8 cellular contexts compared by ENCODE assay signal in the genomic region with DNA sequence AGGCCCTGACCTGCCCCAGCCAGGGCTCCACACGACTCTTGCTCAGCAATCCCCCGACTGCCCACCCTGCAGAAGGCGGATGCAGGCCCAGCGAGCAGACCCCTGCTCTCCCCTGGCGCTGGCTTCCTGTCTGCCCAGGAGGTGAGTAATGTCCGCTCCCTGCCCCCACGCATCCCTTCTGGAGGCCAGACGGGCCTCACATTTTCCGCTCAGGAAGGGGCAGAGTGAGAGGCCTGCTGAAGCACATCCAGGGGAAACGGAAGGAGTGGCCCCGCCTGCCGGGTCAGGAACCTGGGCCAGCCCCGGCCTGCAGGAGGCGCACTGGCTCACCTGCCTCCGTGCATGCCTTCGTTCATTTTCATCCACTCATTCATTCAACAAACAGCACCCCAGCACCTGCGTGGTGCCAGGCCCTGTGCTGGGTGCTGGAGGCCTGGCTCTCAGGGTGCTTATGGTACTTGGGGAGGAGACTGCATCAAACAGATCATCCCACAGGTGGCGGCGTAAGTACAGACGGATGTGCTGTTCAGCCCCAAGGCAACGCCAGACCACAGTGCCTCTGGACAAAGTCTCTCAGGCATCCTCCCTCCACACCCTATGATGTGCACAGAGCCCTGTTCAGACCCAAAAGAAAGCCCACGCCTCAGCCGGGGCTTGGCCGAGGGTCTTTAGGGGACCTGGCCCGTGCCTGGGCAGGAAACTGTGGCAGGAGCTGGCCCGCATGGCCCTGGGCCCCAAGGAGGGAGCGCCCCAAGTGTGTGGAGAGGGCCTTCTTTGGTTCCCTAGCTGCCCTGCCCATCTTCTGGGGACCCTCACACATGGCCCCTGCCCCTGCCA.
DNase-seq lines count a peak whose midpoint lies in the region; ATAC-seq, FAIRE-seq and TF ChIP-seq lines count a peak whose summit lies in the region.

No MANE protein-coding gene starts in this region.

- H3K4me3 Mint-ChIP-seq in endothelial cell (ENCODE audit: unreplicated experiment): peak overlapping the region; percentile 56
- peak overlapping the region in 1 of 10 donors; percentile 1 for H3K4me3 Mint-ChIP-seq in naive thymus-derived CD4-positive, alpha-beta T cell

- H3K4me1 ChIP-seq in naive thymus-derived CD4-positive, alpha-beta T cell (ENCODE audit: control insufficient read depth in 2 of 2, insufficient read depth in 2 of 2, low read length in 2 of 2): no peaks in the 10 kb centered on the region

- H3K27me3 Mint-ChIP-seq in endothelial cell (ENCODE audit: unreplicated experiment): peaks cover 16% of the 10 kb centered on the region
- no peaks in the 10 kb centered on the region for H3K27me3 Mint-ChIP-seq in naive thymus-derived CD4-positive, alpha-beta T cell

- CTCF ChIA-PET in naive thymus-derived CD4-positive, alpha-beta T cell (lab: Charles Lee): interaction anchor here (1.7 to 1.8 kb wide), 2 partner anchors 58 to 182 kb away, joined by 3 to 6 read pairs; no protein-coding TSS in a partner anchor

- H3K27ac Mint-ChIP-seq in endothelial cell (ENCODE audit: unreplicated experiment): peak overlapping the region; percentile 97
- H3K27ac Mint-ChIP-seq in naive thymus-derived CD4-positive, alpha-beta T cell: peak overlapping the region in 8 of 9 donors; percentile 36 to 89 (median 79)

- no peak overlapping the region for H3K4me3 ChIP-seq in naive thymus-derived CD4-positive, alpha-beta T cell (ENCODE audit: low read length)

- H3K36me3 ChIP-seq in naive thymus-derived CD4-positive, alpha-beta T cell (ENCODE audit: control insufficient read depth in 2 of 3, insufficient read depth in 3 of 3, low read length in 3 of 3): peaks cover 0 to 73% (median 13%) of the 10 kb centered on the region in 3 experiments

- no peaks in the 10 kb centered on the region for H3K9me3 ChIP-seq in naive thymus-derived CD4-positive, alpha-beta T cell (ENCODE audit: control insufficient read depth in 2 of 3, low read length in 3 of 3)

- intact Hi-C loops in naive thymus-derived CD4-positive, alpha-beta T cell (cut with micrococcal nuclease): loop anchor here in 1 of 2 donors (1.0 to 5.0 kb wide), 3 partner anchors 15 to 182 kb away; no protein-coding TSS in a partner anchor
- intact Hi-C loops in sciatic nerve (cut with DNase I): no loop called here

- peak; percentile 58 for ATAC-seq in naive thymus-derived CD4-positive, alpha-beta T cell
- ATAC-seq in sciatic nerve (no peak), GM18858 (IDR thresholded peaks at IDR 0.05; ENCODE audit: unreplicated experiment) (no peak)

- TF ChIP-seq CTCF in endothelial cell (IDR thresholded peaks at IDR 0.05; ENCODE audit: unreplicated experiment): peak; percentile 77

- DNase-seq in AG08396 (ENCODE audit: low spot score) (peak; percentile 50), GM19239 (ENCODE audit: insufficient read length, low spot score) (peak; percentile 55), SK-N-DZ (ENCODE audit: low spot score) (peak; percentile 73), endothelial cell (ENCODE audit: low spot score) (peak; percentile 92), LoVo (ENCODE audit: low spot score) (no peak), sciatic nerve (ENCODE audit: low spot score) (no peak)
- peak in 2 of 9 donors; percentile 24 to 31 for DNase-seq in naive thymus-derived CD4-positive, alpha-beta T cell

- no peaks in the 10 kb centered on the region for H3K9me3 Mint-ChIP-seq in endothelial cell (ENCODE audit: unreplicated experiment)
- H3K9me3 Mint-ChIP-seq in naive thymus-derived CD4-positive, alpha-beta T cell: no peaks in the 10 kb centered on the region

- peak; percentile 14 for FAIRE-seq in GM19239 (lab: Jason Lieb, UNC)

- H3K36me3 Mint-ChIP-seq in endothelial cell (ENCODE audit: low read depth, unreplicated experiment): peaks cover 18% of the 10 kb centered on the region
- H3K36me3 Mint-ChIP-seq in naive thymus-derived CD4-positive, alpha-beta T cell: peaks cover 0 to 13% (median 0%) of the 10 kb centered on the region in 5 donors

- POLR2A ChIA-PET in naive thymus-derived CD4-positive, alpha-beta T cell (lab: Charles Lee): no interaction called here

- peak overlapping the region; percentile 30 for H3K27ac ChIP-seq in naive thymus-derived CD4-positive, alpha-beta T cell (ENCODE audit: low read depth, low read length)

- peaks cover 49% of the 10 kb centered on the region for H3K4me1 Mint-ChIP-seq in endothelial cell (ENCODE audit: unreplicated experiment)
- H3K4me1 Mint-ChIP-seq in naive thymus-derived CD4-positive, alpha-beta T cell: peaks cover 4 to 23% (median 17%) of the 10 kb centered on the region in 7 donors

- no peaks in the 10 kb centered on the region for H3K27me3 ChIP-seq in naive thymus-derived CD4-positive, alpha-beta T cell (ENCODE audit: control insufficient read depth in 2 of 2, insufficient read depth in 2 of 2, low read length in 2 of 2)

Comparison
In these comparisons a context has a peak if more than half of its experiments do, and no peak if none do; other contexts are left out.
1. DNase-seq: peak in AG08396 (single experiment), GM19239 (single experiment), SK-N-DZ (single experiment) and endothelial cell (single experiment); none in LoVo (single experiment) and sciatic nerve (single experiment).